2 cellular contexts compared by ENCODE assay signal in the genomic region with DNA sequence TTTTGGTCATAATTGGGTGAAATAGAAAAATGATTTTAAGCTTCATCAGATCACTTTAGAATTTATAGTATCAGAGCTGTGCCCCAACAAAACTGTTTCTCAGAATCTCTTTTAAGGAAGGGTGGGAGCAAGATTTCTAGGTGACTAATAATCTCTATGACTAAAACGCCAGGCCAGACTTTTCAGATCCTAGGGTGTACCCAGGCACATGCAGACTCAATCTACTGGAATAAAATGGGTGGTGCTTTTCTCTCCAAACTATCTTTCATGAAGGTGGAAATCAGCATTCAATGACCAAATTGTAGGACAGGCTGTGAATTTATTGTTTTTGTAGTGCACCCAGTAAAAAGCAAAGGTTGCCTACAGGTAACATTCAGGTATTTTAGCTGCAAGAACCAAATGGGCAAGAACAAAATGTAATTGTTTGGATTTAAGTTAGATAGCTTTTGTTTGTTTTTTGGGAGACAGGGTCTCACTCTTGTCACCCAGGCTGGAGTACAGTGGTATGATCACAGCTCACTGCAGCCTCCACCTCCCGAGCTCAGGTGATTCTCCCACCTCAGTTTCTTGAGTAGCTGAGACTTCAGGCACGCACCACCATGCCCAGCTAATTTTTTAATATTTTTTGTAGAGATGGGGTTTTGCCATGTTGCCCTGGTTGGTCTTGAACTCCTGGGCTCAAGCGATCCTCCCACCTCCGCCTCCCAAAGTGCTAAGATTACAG.
TF ChIP-seq lines count a peak whose summit lies in the region.

No MANE protein-coding gene starts in this region.

TF ChIP-seq in IMR-90, 13 proteins besides CTCF, POLR2A, EP300 and RAD21:
- TF ChIP-seq, protein P1, sequence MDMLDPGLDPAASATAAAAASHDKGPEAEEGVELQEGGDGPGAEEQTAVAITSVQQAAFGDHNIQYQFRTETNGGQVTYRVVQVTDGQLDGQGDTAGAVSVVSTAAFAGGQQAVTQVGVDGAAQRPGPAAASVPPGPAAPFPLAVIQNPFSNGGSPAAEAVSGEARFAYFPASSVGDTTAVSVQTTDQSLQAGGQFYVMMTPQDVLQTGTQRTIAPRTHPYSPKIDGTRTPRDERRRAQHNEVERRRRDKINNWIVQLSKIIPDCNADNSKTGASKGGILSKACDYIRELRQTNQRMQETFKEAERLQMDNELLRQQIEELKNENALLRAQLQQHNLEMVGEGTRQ (IDR thresholded peaks at IDR 0.05; ENCODE audit: low read depth, low read length): no peak
- TF ChIP-seq FOS (IDR thresholded peaks at IDR 0.05; ENCODE audit: low read depth, low read length) (no peak), MXI1 (IDR thresholded peaks at IDR 0.05; ENCODE audit: borderline replicate concordance, low read depth, low read length) (no peak), CEBPB (IDR thresholded peaks at IDR 0.05; ENCODE audit: low read depth, low read length) (no peak), MAZ (IDR thresholded peaks at IDR 0.05; ENCODE audit: borderline replicate concordance, low read depth, low read length) (no peak), RFX5 (IDR thresholded peaks at IDR 0.05; ENCODE audit: low read depth, low read length) (no peak), MAFK (IDR thresholded peaks at IDR 0.05; ENCODE audit: low read depth, low read length) (no peak), CHD1 (IDR thresholded peaks at IDR 0.05; ENCODE audit: low read depth, low read length) (no peak), SMC3 (IDR thresholded peaks at IDR 0.05; ENCODE audit: low read depth, low read length) (no peak), RCOR1 (IDR thresholded peaks at IDR 0.05; ENCODE audit: insufficient replicate concordance, low read length) (no peak), BHLHE40 (IDR thresholded peaks at IDR 0.05; ENCODE audit: low read depth, low read length) (no peak), NFE2L2 (IDR thresholded peaks at IDR 0.05; ENCODE audit: low read depth, low read length) (no peak)
- TF ChIP-seq, protein P2, sequence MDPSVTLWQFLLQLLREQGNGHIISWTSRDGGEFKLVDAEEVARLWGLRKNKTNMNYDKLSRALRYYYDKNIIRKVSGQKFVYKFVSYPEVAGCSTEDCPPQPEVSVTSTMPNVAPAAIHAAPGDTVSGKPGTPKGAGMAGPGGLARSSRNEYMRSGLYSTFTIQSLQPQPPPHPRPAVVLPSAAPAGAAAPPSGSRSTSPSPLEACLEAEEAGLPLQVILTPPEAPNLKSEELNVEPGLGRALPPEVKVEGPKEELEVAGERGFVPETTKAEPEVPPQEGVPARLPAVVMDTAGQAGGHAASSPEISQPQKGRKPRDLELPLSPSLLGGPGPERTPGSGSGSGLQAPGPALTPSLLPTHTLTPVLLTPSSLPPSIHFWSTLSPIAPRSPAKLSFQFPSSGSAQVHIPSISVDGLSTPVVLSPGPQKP (IDR thresholded peaks at IDR 0.05; ENCODE audit: borderline replicate concordance, low read depth, low read length): no peak

TF ChIP-seq in GM12878, 131 proteins besides CTCF, POLR2A, EP300 and RAD21:
- peak; percentile 33; the same call in 1 of the 2 replicates for TF ChIP-seq POLR2AphosphoS5 (IDR thresholded peaks at IDR 0.05; ENCODE audit: low read length)
- TF ChIP-seq, protein P3, sequence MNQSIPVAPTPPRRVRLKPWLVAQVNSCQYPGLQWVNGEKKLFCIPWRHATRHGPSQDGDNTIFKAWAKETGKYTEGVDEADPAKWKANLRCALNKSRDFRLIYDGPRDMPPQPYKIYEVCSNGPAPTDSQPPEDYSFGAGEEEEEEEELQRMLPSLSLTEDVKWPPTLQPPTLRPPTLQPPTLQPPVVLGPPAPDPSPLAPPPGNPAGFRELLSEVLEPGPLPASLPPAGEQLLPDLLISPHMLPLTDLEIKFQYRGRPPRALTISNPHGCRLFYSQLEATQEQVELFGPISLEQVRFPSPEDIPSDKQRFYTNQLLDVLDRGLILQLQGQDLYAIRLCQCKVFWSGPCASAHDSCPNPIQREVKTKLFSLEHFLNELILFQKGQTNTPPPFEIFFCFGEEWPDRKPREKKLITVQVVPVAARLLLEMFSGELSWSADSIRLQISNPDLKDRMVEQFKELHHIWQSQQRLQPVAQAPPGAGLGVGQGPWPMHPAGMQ (IDR thresholded peaks at IDR 0.05; ENCODE audit: borderline replicate concordance): no peak
